Comparison of ENCODE assay signal across 8 cellular contexts in the genomic region with DNA sequence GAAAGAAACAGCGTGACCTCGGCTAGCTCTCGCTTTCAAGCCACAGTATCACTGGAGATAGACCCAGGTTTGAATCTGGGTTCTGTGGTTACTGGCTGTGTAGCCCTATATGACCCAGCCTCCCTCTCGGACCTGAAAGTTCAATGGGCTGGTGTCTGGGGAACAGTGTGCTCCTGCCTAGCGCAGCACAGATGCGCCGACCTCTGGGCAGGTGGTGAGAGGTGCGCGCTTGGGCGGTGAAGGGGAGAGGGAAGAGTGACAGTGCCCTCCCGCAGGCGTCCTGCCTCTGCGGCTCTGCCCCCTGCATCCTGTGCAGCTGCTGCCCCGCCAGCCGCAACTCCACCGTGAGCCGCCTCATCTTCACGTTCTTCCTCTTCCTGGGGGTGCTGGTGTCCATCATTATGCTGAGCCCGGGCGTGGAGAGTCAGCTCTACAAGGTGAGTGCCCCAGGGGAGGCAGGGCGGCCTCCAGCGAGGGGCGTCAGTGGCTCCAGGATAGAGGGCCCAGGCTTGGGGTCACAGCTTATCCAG. TPM values are rescaled to one million over a fixed set of nuclear protein-coding genes. Genes with fewer than 3 reads are reported as not detected.
DNase-seq lines count a peak whose midpoint lies in the region; ATAC-seq lines count a peak whose summit lies in the region.

No MANE protein-coding gene starts in this region.

- ATAC-seq in GM18517 (IDR thresholded peaks at IDR 0.05; ENCODE audit: unreplicated experiment) (peak; percentile 86), GM21528 (IDR thresholded peaks at IDR 0.05; ENCODE audit: low FRiP score, unreplicated experiment) (peak; percentile 75), HG03457 (IDR thresholded peaks at IDR 0.05; ENCODE audit: unreplicated experiment) (peak; percentile 74)

- peak; percentile 90 for DNase-seq in germinal center (ENCODE audit: low spot score)
- DNase-seq in NCI-H1092 treated with DMSO at 0.1 percent for 48 hours (lab: John Stamatoyannopoulos, UW), result no peak
- DNase-seq in occipital lobe (lab: John Stamatoyannopoulos, UW), result no peak
- no peak for DNase-seq in DMS114 treated with DMSO at 0.1 percent for 48 hours (lab: John Stamatoyannopoulos, UW; ENCODE audit: unreplicated experiment)
- DNase-seq in NCI-H146 treated with DMSO at 0.1 percent for 48 hours (lab: John Stamatoyannopoulos, UW; ENCODE audit: unreplicated experiment), result no peak

RNA-seq across cellular contexts. Expression of a gene that starts 10.5 kb away (rescaled TPM):
- total RNA-seq in occipital lobe, result 1.7 TPM

RNA-seq across cellular contexts. Expression of a gene that starts 50.6 kb away (rescaled TPM):
- total RNA-seq in occipital lobe, result 93.1 TPM
